Comparison of ENCODE assay signal across 8 cellular contexts in the genomic region with DNA sequence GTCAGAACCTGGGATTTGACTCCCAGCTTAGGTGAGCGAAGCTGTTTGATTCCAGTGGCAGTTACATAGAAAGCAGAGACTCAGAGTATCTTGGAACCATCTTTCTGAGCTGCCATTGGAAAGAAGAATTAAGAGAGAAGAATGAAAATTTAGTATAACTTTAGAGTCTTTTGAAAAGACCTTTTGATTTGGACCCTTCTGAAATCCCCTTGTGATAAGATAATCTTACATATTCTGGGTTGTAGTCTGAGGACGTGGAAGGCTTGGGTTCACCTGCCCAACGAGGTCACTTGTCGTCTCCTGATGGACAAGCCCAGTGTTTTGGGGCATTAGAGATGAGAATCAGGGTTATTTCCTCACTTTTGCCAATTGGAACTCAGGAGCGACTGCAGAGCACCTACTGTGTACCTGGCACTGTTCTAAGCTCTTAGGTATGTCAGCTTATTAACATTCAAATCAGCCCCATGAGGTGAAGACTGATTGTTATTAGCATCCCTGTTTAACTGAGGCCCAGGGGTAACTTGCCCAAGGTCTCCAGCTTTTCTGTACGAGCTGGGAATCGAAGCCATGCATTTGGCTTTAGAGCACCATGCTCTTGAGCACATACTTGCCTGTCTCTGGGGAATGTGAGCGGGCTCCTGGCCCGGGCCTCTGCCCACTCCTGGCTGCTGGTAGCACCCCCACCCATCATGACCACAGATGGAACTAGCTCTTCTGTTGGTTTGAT. TPM values are rescaled to one million over a fixed set of nuclear protein-coding genes. Genes with fewer than 3 reads are reported as not detected.
DNase-seq lines count a peak whose midpoint lies in the region; ATAC-seq and TF ChIP-seq lines count a peak whose summit lies in the region.

No MANE protein-coding gene starts in this region.

- H3K9me3 ChIP-seq in SU-DHL-6 (ENCODE audit: insufficient read depth, low read length) (no peaks in the 10 kb centered on the region), stomach (no peaks in the 10 kb centered on the region)

- peak overlapping the region; percentile 73 for H3K4me2 ChIP-seq in SU-DHL-6 (ENCODE audit: low read depth, low read length, poor library complexity, severe bottlenecking)

- H3K4me3 ChIP-seq in SU-DHL-6 (ENCODE audit: insufficient read depth, low read length, poor library complexity, severe bottlenecking) (peak overlapping the region; percentile 71), stomach (peak overlapping the region in 2 of 4 donors; percentile 75 to 87)

- H3K27me3 ChIP-seq in SU-DHL-6 (ENCODE audit: low read length) = no peaks in the 10 kb centered on the region
- peaks cover 0 to 13% (median 9%) of the 10 kb centered on the region in 3 donors for H3K27me3 ChIP-seq in stomach

- TF ChIP-seq POLR2A in stomach (IDR thresholded peaks at IDR 0.05) = no peak

- no peaks in the 10 kb centered on the region for H3F3A ChIP-seq in SU-DHL-6 (ENCODE audit: insufficient read depth)

- peaks cover 59% of the 10 kb centered on the region for H3K36me3 Mint-ChIP-seq in activated T-cell treated with anti-CD3 and anti-CD28 coated beads, Interleukin-2, amount 50 U/mL, for 24 hours (ENCODE audit: low read depth)

- TF ChIP-seq CTCF in SU-DHL-6 (IDR thresholded peaks at IDR 0.05; ENCODE audit: insufficient read depth, low read length, poor library complexity, severe bottlenecking) = no peak
- TF ChIP-seq CTCF in stomach (IDR thresholded peaks at IDR 0.05) = no peak

- H3K9ac ChIP-seq in SU-DHL-6 (ENCODE audit: low read length) = no peak overlapping the region

- H4K20me1 ChIP-seq in SU-DHL-6 (ENCODE audit: low read depth, low read length) = peaks cover 8% of the 10 kb centered on the region; the same call in 1 of the 2 replicates

- DNase-seq in activated T-cell treated with anti-CD3 and anti-CD28 coated beads, Interleukin-2, amount 50 U/mL, for 24 hours = no peak
- DNase-seq in activated T-cell treated with anti-CD3 and anti-CD28 coated beads for 4 hours = no peak
- peak; percentile 87 for DNase-seq in iPS DF 19.7 (ENCODE audit: low read depth, low spot score)
- no peak for DNase-seq in stomach
- DNase-seq in mucosa of gallbladder (ENCODE audit: low spot score) = no peak
- no peak for DNase-seq in NCI-H510A treated with DMSO at 0.1 percent for 48 hours (lab: John Stamatoyannopoulos, UW)

- ATAC-seq in GM18909 (IDR thresholded peaks at IDR 0.05; ENCODE audit: poor library complexity, unreplicated experiment) = no peak

- no peak overlapping the region for H2AFZ ChIP-seq in SU-DHL-6 (ENCODE audit: low read depth, low read length, severe bottlenecking)

- TF ChIP-seq EP300 in stomach (IDR thresholded peaks at IDR 0.05) = no peak

- peak overlapping the region; percentile 96 for H3K4me3 Mint-ChIP-seq in activated T-cell treated with anti-CD3 and anti-CD28 coated beads, Interleukin-2, amount 50 U/mL, for 24 hours

- H3K4me1 Mint-ChIP-seq in activated T-cell treated with anti-CD3 and anti-CD28 coated beads, Interleukin-2, amount 50 U/mL, for 24 hours (ENCODE audit: low read depth) = peaks cover 69% of the 10 kb centered on the region

- intact Hi-C loops in stomach (cut with DNase I; ENCODE audit: low total_unique reads) = no loop called here

- no peak overlapping the region for H3K27ac ChIP-seq in SU-DHL-6 (ENCODE audit: low read depth, low read length)
- H3K27ac ChIP-seq in stomach = peak overlapping the region in 4 of 5 donors; percentile 6 to 83 (median 82)

- H3K9me2 ChIP-seq in SU-DHL-6 (replicated peaks; ENCODE audit: insufficient read depth, low read length) = no peaks in the 10 kb centered on the region

- peaks cover 67% of the 10 kb centered on the region for H3K79me2 ChIP-seq in SU-DHL-6 (ENCODE audit: insufficient read depth, low read length)

- H3K36me3 ChIP-seq in SU-DHL-6 (ENCODE audit: low read length) = no peaks in the 10 kb centered on the region
- H3K36me3 ChIP-seq in stomach = no peaks in the 10 kb centered on the region

- peak overlapping the region; percentile 64 for H3K27ac Mint-ChIP-seq in activated T-cell treated with anti-CD3 and anti-CD28 coated beads, Interleukin-2, amount 50 U/mL, for 24 hours

- peaks cover 22 to 44% (median 37%) of the 10 kb centered on the region in 4 donors for H3K4me1 ChIP-seq in stomach

- H3K9me3 Mint-ChIP-seq in activated T-cell treated with anti-CD3 and anti-CD28 coated beads, Interleukin-2, amount 50 U/mL, for 24 hours = no peaks in the 10 kb centered on the region

- 64 to 78% (median 69%) methylated on average over 9 of the region's 9 CpGs for WGBS in stomach, 5 donors

- H3K27me3 Mint-ChIP-seq in activated T-cell treated with anti-CD3 and anti-CD28 coated beads, Interleukin-2, amount 50 U/mL, for 24 hours = no peaks in the 10 kb centered on the region

RNA-seq across cellular contexts. Expression of a gene that starts 2.9 kb away (rescaled TPM):
- total RNA-seq in stomach (10 to 100 TPM in 4 of 5 donors, 1 to 10 TPM in 1; 5.8 to 45.2 (median 19.7) TPM), mucosa of gallbladder (23.7 TPM)
- polyA plus RNA-seq in stomach = 10 to 100 TPM in 1 of 3 donors, 1 to 10 TPM in 2; 4.8 to 14.4 (median 6.6) TPM
